In the genomic region with DNA sequence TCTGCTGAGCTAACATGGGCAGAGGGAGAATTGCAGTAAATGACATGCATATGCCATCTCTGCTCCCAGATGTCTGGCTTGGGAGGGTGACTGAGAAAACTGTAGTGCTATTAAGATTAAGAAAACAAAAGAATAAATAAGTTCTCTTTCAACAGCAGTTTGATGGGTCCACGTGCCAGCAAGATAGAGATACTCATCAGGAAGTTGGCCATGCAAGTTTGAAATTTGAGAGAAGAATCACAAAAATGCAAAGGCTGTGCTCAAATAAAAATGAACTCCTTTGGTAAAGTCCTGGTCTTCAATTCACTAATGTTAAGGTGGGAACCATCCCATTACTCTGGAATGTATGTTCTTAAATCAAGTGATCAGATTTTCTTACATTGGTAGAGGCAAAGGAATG, we compare ENCODE assay signal across 18 cellular contexts.
"Had no signal": no experiment of that assay in that cellular context is flagged by ENCODE, and none has a peak within 500 bp of the region (broad histone marks: within the 10 kb centered on the region; RNA-seq: fewer than 3 reads in every experiment).

No MANE protein-coding gene starts in this region.

- H3K27ac Mint-ChIP-seq: activated naive CD4-positive, alpha-beta T cell treated with anti-CD3 and anti-CD28 coated beads, Interleukin-2, amount 10 ng/mL, durations not matched to agents 7 days and 5 days; nephron; progenitor cell of endocrine pancreas; stimulated activated naive CD8-positive, alpha-beta T cell treated with anti-CD3 and anti-CD28 coated beads, Interleukin-15, Interleukin-2, amounts not matched to agents 100 ng/mL and 50 ng/mL, for 24 hours; T-cell had no signal

- DNase-seq: activated CD4-positive, alpha-beta T cell treated with anti-CD3 and anti-CD28 coated beads for 1 hour; activated CD4-positive, alpha-beta T cell treated with anti-CD3 and anti-CD28 coated beads, Interleukin-2, amount 50 U/mL, for 4 hours; activated naive CD4-positive, alpha-beta T cell treated with anti-CD3 and anti-CD28 coated beads, Interleukin-2, amount 10 ng/mL, durations not matched to agents 7 days and 5 days; effector CD4-positive, alpha-beta T cell; esophagus squamous epithelium; foreskin melanocyte; head of caudate nucleus; occipital lobe; small intestine; stimulated activated CD4-positive, alpha-beta T cell treated with anti-CD3 and anti-CD28 coated beads, Interleukin-4, amount 100 ng/mL, for 24 hours; stimulated activated CD8-positive, alpha-beta memory T cell treated with anti-CD3 and anti-CD28 coated beads, Interleukin-4, amount 100 ng/mL, for 48 hours; T-cell; T1000; upper lobe of right lung had no signal

- H3K4me3 ChIP-seq: esophagus squamous epithelium, right atrium auricular region, upper lobe of right lung had no signal

- H3K27me3 Mint-ChIP-seq: activated naive CD4-positive, alpha-beta T cell treated with anti-CD3 and anti-CD28 coated beads, Interleukin-2, amount 10 ng/mL, durations not matched to agents 7 days and 5 days; progenitor cell of endocrine pancreas; stimulated activated naive CD8-positive, alpha-beta T cell treated with anti-CD3 and anti-CD28 coated beads, Interleukin-15, Interleukin-2, amounts not matched to agents 100 ng/mL and 50 ng/mL, for 24 hours; T-cell had no signal

- H3K4me3 Mint-ChIP-seq: activated naive CD4-positive, alpha-beta T cell treated with anti-CD3 and anti-CD28 coated beads, Interleukin-2, amount 10 ng/mL, durations not matched to agents 7 days and 5 days; nephron; stimulated activated naive CD8-positive, alpha-beta T cell treated with anti-CD3 and anti-CD28 coated beads, Interleukin-15, Interleukin-2, amounts not matched to agents 100 ng/mL and 50 ng/mL, for 24 hours; T-cell had no signal

- H3K27ac ChIP-seq: esophagus squamous epithelium, right atrium auricular region, upper lobe of right lung had no signal

- H3K9me3 ChIP-seq: esophagus squamous epithelium, right atrium auricular region, upper lobe of right lung had no signal

- ATAC-seq: T-cell, upper lobe of right lung had no signal

- H3K9me3 Mint-ChIP-seq: activated naive CD4-positive, alpha-beta T cell treated with anti-CD3 and anti-CD28 coated beads, Interleukin-2, amount 10 ng/mL, durations not matched to agents 7 days and 5 days; nephron; stimulated activated naive CD8-positive, alpha-beta T cell treated with anti-CD3 and anti-CD28 coated beads, Interleukin-15, Interleukin-2, amounts not matched to agents 100 ng/mL and 50 ng/mL, for 24 hours; T-cell had no signal

- H3K27me3 ChIP-seq: esophagus squamous epithelium, right atrium auricular region, upper lobe of right lung had no signal
